ENCODE assay signal across 1 cellular context in genomic region chr16:3774819-3775218, GRCh38.
TF ChIP-seq lines count a peak whose summit lies in the region.

No MANE protein-coding gene starts in this region.

TF ChIP-seq in H1, 55 proteins besides CTCF, POLR2A, EP300 and RAD21:
- no peak for TF ChIP-seq RXRA (IDR thresholded peaks at IDR 0.05; ENCODE audit: insufficient read depth, low read depth, low read length)
- no peak for TF ChIP-seq CTBP2 (IDR thresholded peaks at IDR 0.05; ENCODE audit: borderline replicate concordance, insufficient read depth, insufficient read length, low read length)
- TF ChIP-seq CBX5 (IDR thresholded peaks at IDR 0.05; ENCODE audit: low read depth, low read length), result no peak
- TF ChIP-seq RBBP5 (IDR thresholded peaks at IDR 0.05; ENCODE audit: borderline replicate concordance, low read depth, low read length), result no peak
- TF ChIP-seq RFX5 (IDR thresholded peaks at IDR 0.05; ENCODE audit: borderline replicate concordance, low read depth, low read length), result no peak
- no peak for TF ChIP-seq SRF (IDR thresholded peaks at IDR 0.05; ENCODE audit: low read depth, low read length)
- TF ChIP-seq JUN (IDR thresholded peaks at IDR 0.05; ENCODE audit: low read depth, low read length), result no peak
- TF ChIP-seq SIX5 (IDR thresholded peaks at IDR 0.05; ENCODE audit: low read depth, low read length), result no peak
- no peak for TF ChIP-seq NANOG (IDR thresholded peaks at IDR 0.05; ENCODE audit: insufficient read depth, low read depth, low read length, poor library complexity, severe bottlenecking)
- no peak for TF ChIP-seq CREB1 (IDR thresholded peaks at IDR 0.05)
- TF ChIP-seq TAF7 (optimal IDR thresholded peaks at IDR 0.05; ENCODE audit: borderline replicate concordance, low read depth, low read length), result no peak
- TF ChIP-seq ASH2L (IDR thresholded peaks at IDR 0.05; ENCODE audit: low read length), result no peak
- TF ChIP-seq HDAC2 (IDR thresholded peaks at IDR 0.05; ENCODE audit: borderline replicate concordance in 1 of 2, low read depth in 2 of 2, low read length in 2 of 2), result no peak
TF ChIP-seq in H1: peak in this region for 0.
